ENCODE assay signal across 8 cellular contexts in the genomic region with DNA sequence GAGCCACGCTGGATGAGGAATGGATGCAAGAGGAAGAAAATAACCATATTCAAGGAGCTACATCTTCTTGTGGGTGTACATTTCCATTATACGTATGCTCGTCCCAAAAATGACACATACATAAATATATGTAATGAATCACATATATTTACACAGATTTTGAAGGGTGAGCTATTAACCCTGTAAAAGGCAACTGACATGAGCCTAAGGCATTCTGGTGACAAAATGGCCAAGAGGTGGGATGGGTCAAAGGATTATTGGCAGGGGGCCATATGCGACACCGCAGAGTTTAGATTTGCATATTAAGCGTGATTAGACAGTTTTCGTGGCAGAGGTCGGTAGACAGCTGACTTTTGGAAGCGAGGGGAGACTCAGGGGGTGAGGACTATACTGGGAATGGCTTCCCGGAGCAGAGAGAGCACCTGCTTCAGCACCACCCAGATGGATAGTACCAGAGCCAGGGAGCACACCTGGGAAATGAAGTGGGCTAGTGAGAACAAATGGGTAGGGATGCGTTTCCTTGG. TPM values are rescaled to one million over a fixed set of nuclear protein-coding genes. Genes with fewer than 3 reads are reported as not detected.
DNase-seq lines count a peak whose midpoint lies in the region; ATAC-seq and TF ChIP-seq lines count a peak whose summit lies in the region.

No MANE protein-coding gene starts in this region.

- intact Hi-C loops in A673 (cut with micrococcal nuclease; ENCODE audit: unreplicated experiment) (no loop called here), HCT116 (cut with micrococcal nuclease) (no loop called here), PC-3 (cut with micrococcal nuclease) (loop anchor here (1.0 kb wide), 1 partner anchor 16 kb away; no protein-coding TSS in a partner anchor)

- H3F3A ChIP-seq in PC-3 (ENCODE audit: low read length, unreplicated experiment) = no peaks in the 10 kb centered on the region

- H3K79me2 ChIP-seq in HCT116 (ENCODE audit: insufficient read depth, low read length) = no peaks in the 10 kb centered on the region
- peaks cover 14% of the 10 kb centered on the region for H3K79me2 ChIP-seq in PC-3 (ENCODE audit: low read length)

- RAD21 ChIA-PET in HCT116 (lab: Charles Lee; ENCODE audit: low non-redundant PET in 1 of 2, low total read pairs in 2 of 2, uncharacterized antibody in 2 of 2, unreplicated experiment in 2 of 2) = no interaction called here

- H3K4me2 ChIP-seq in HCT116 (ENCODE audit: low read length) = no peak overlapping the region
- H3K4me2 ChIP-seq in PC-3 (ENCODE audit: low read length) = peak overlapping the region; percentile 95

- H3K4me1 ChIP-seq in A673 (ENCODE audit: insufficient read depth, low read length, poor library complexity, severe bottlenecking) (peaks cover 10% of the 10 kb centered on the region), HCT116 (ENCODE audit: control insufficient read depth in 1 of 2, insufficient read depth in 2 of 2, low read length in 2 of 2) (no peaks in the 10 kb centered on the region), PC-3 (ENCODE audit: insufficient read depth, low read length) (peaks cover 16% of the 10 kb centered on the region)

- H3K36me3 Mint-ChIP-seq in effector memory CD8-positive, alpha-beta T cell (ENCODE audit: insufficient read depth) = peaks cover 3% of the 10 kb centered on the region
- no peaks in the 10 kb centered on the region for H3K36me3 Mint-ChIP-seq in naive B cell

- peaks cover 5 to 11% of the 10 kb centered on the region in 2 donors for H3K4me1 Mint-ChIP-seq in effector memory CD8-positive, alpha-beta T cell (ENCODE audit: low read depth in 2 of 2)
- H3K4me1 Mint-ChIP-seq in naive B cell = peaks cover 15 to 19% (median 16%) of the 10 kb centered on the region in 3 donors

- peaks cover 16 to 53% of the 10 kb centered on the region in 2 donors for H3K27me3 Mint-ChIP-seq in effector memory CD8-positive, alpha-beta T cell
- H3K27me3 Mint-ChIP-seq in naive B cell = peaks cover 35 to 41% (median 36%) of the 10 kb centered on the region in 3 donors

- no peak overlapping the region for H3K27ac Mint-ChIP-seq in effector memory CD8-positive, alpha-beta T cell
- H3K27ac Mint-ChIP-seq in naive B cell = peak overlapping the region in 1 of 6 donors; percentile 32

- H3K9me2 ChIP-seq in HCT116 (ENCODE audit: insufficient read depth) (no peaks in the 10 kb centered on the region), PC-3 (replicated peaks; ENCODE audit: low read length) (no peaks in the 10 kb centered on the region)

- DNase-seq in A673 (ENCODE audit: low spot score) (peak; percentile 55), HCT116 (ENCODE audit: low read depth, low spot score) (no peak), PC-3 (peak; percentile 75), naive B cell (no peak), GM19238 (ENCODE audit: insufficient read length, low spot score) (no peak)
- no peak for DNase-seq in effector memory CD8-positive, alpha-beta T cell

- H3K9me3 ChIP-seq in A673 (ENCODE audit: low read depth, low read length, poor library complexity, severe bottlenecking) = no peaks in the 10 kb centered on the region
- no peaks in the 10 kb centered on the region for H3K9me3 ChIP-seq in HCT116 (ENCODE audit: control insufficient read depth in 1 of 2, insufficient read depth in 1 of 2, low read depth in 1 of 2, low read length in 2 of 2)
- no peaks in the 10 kb centered on the region for H3K9me3 ChIP-seq in PC-3 (ENCODE audit: low read length)

- no peak overlapping the region for H2AFZ ChIP-seq in HCT116 (ENCODE audit: low read depth, low read length, poor library complexity, severe bottlenecking)
- peak overlapping the region; percentile 96 for H2AFZ ChIP-seq in PC-3 (ENCODE audit: low read length)

- TF ChIP-seq POLR2A in HCT116 (IDR thresholded peaks at IDR 0.05; ENCODE audit: borderline replicate concordance, extremely low read depth, insufficient read depth, insufficient read length) = no peak

- no peak for ATAC-seq in HCT116
- peak; percentile 39 for ATAC-seq in PC-3
- ATAC-seq in effector memory CD8-positive, alpha-beta T cell (replicated peaks) = no peak
- no peak for ATAC-seq in naive B cell (ENCODE audit: low read depth in 2 of 2)
- no peak for ATAC-seq in HG03571 (IDR thresholded peaks at IDR 0.05; ENCODE audit: unreplicated experiment)
- ATAC-seq in HG03039 (IDR thresholded peaks at IDR 0.05; ENCODE audit: unreplicated experiment) = no peak

- H3K27ac ChIP-seq in A673 (ENCODE audit: low read depth, low read length, poor library complexity, severe bottlenecking) (peak overlapping the region; percentile 85), HCT116 (ENCODE audit: low read depth, low read length) (no peak overlapping the region), PC-3 (ENCODE audit: low read length) (peak overlapping the region; percentile 62)

- H4K20me1 ChIP-seq in HCT116 (ENCODE audit: insufficient read depth) = no peaks in the 10 kb centered on the region
- no peaks in the 10 kb centered on the region for H4K20me1 ChIP-seq in PC-3 (ENCODE audit: low read length)

- no peak for TF ChIP-seq RAD21 in HCT116 (IDR thresholded peaks at IDR 0.05; ENCODE audit: low read depth)

- TF ChIP-seq CTCF in A673 (conservative IDR thresholded peaks at IDR 0.05; ENCODE audit: low read depth, low read length) (no peak), HCT116 (IDR thresholded peaks at IDR 0.05 in 2 of 3, conservative IDR thresholded peaks at IDR 0.05 in 1 of 3; ENCODE audit: borderline replicate concordance in 1 of 3, insufficient read depth in 1 of 3, low read depth in 2 of 3, low read length in 2 of 3) (no peak), PC-3 (conservative IDR thresholded peaks at IDR 0.05; ENCODE audit: low read depth, low read length) (no peak)

- H3K4me3 Mint-ChIP-seq in effector memory CD8-positive, alpha-beta T cell = peak overlapping the region; percentile 80
- H3K4me3 Mint-ChIP-seq in naive B cell = peak overlapping the region; percentile 80 to 93 (median 89)

- BruUV-seq in A673 (replicated peaks; lab: Mats Ljungman, UMichigan) (no TSS peak), HCT116 (replicated peaks; lab: Mats Ljungman, UMichigan) (no TSS peak), PC-3 (replicated peaks; lab: Mats Ljungman, UMichigan) (TSS peak; percentile 24)

- H3K9ac ChIP-seq in HCT116 (ENCODE audit: low read length) (no peak overlapping the region), PC-3 (ENCODE audit: low read length) (peak overlapping the region; percentile 73)

- POLR2A ChIA-PET in A673 (lab: Charles Lee; ENCODE audit: low non-redundant PET) = no interaction called here
- POLR2A ChIA-PET in HCT116 (lab: Charles Lee) = no interaction called here
- POLR2A ChIA-PET in PC-3 (lab: Charles Lee; ENCODE audit: unreplicated experiment) = interaction anchor here (0.6 kb wide), 4 partner anchors 9 to 280 kb away, joined by 3 to 4 read pairs (median 4); a partner anchor contains a TSS

- H3K4me3 ChIP-seq in A673 (ENCODE audit: low read depth, low read length, poor library complexity, severe bottlenecking) (peak overlapping the region; percentile 67), HCT116 (replicated peaks in 1 of 2; ENCODE audit: low read depth in 1 of 2, low read length in 2 of 2) (no peak overlapping the region), PC-3 (ENCODE audit: low read length) (peak overlapping the region; percentile 86)

- CTCF ChIA-PET in A673 (lab: Charles Lee) (no interaction called here), HCT116 (lab: Charles Lee) (no interaction called here), PC-3 (lab: Charles Lee) (interaction anchor here (1.4 kb wide), 1 partner anchor 122 kb away, joined by 11 read pairs; no protein-coding TSS in a partner anchor)

- H3K36me3 ChIP-seq in A673 (ENCODE audit: insufficient read depth, low read length, poor library complexity, severe bottlenecking) (peaks cover 22% of the 10 kb centered on the region), HCT116 (ENCODE audit: control insufficient read depth in 1 of 2, insufficient read depth in 2 of 2, low read length in 2 of 2) (no peaks in the 10 kb centered on the region), PC-3 (ENCODE audit: low read depth, low read length) (no peaks in the 10 kb centered on the region)

- H3K9me3 Mint-ChIP-seq in effector memory CD8-positive, alpha-beta T cell = no peaks in the 10 kb centered on the region
- no peaks in the 10 kb centered on the region for H3K9me3 Mint-ChIP-seq in naive B cell

- H3K27me3 ChIP-seq in A673 (replicated peaks; ENCODE audit: insufficient read depth, low read depth, low read length, poor library complexity) = no peaks in the 10 kb centered on the region
- H3K27me3 ChIP-seq in HCT116 (ENCODE audit: insufficient read depth, low read length) = no peaks in the 10 kb centered on the region
- no peaks in the 10 kb centered on the region for H3K27me3 ChIP-seq in PC-3 (ENCODE audit: low read length)

TF ChIP-seq in HCT116, 20 proteins besides CTCF, POLR2A, EP300 and RAD21 (continues in another document):
- TF ChIP-seq, protein P1, sequence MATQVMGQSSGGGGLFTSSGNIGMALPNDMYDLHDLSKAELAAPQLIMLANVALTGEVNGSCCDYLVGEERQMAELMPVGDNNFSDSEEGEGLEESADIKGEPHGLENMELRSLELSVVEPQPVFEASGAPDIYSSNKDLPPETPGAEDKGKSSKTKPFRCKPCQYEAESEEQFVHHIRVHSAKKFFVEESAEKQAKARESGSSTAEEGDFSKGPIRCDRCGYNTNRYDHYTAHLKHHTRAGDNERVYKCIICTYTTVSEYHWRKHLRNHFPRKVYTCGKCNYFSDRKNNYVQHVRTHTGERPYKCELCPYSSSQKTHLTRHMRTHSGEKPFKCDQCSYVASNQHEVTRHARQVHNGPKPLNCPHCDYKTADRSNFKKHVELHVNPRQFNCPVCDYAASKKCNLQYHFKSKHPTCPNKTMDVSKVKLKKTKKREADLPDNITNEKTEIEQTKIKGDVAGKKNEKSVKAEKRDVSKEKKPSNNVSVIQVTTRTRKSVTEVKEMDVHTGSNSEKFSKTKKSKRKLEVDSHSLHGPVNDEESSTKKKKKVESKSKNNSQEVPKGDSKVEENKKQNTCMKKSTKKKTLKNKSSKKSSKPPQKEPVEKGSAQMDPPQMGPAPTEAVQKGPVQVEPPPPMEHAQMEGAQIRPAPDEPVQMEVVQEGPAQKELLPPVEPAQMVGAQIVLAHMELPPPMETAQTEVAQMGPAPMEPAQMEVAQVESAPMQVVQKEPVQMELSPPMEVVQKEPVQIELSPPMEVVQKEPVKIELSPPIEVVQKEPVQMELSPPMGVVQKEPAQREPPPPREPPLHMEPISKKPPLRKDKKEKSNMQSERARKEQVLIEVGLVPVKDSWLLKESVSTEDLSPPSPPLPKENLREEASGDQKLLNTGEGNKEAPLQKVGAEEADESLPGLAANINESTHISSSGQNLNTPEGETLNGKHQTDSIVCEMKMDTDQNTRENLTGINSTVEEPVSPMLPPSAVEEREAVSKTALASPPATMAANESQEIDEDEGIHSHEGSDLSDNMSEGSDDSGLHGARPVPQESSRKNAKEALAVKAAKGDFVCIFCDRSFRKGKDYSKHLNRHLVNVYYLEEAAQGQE (IDR thresholded peaks at IDR 0.05; ENCODE audit: low read depth) = peak; percentile 47

RNA-seq across cellular contexts. Expression of a gene that starts 0.4 kb away (rescaled TPM):
- 18.4 and 22.2 TPM in 2 replicates for total RNA-seq in A673 (2021)
- not detected for total RNA-seq in HCT116 (2021; ENCODE audit: unreplicated experiment)
- polyA plus RNA-seq in HCT116 (2012) = not detected in 2 replicates
- total RNA-seq in PC-3 (2014; rRNA removed) = 11.6 and 11.7 TPM in 2 replicates
- not detected for polyA plus RNA-seq in naive B cell (ENCODE audit: low read depth in 6 of 6)

RNA-seq across cellular contexts. Expression of a gene that starts 44.9 kb away (rescaled TPM):
- total RNA-seq in A673 (2021) (not detected in 2 replicates), HCT116 (2021; ENCODE audit: unreplicated experiment) (0.22 TPM), PC-3 (2014; rRNA removed) (not detected in 2 replicates)
- not detected in 2 replicates for polyA plus RNA-seq in HCT116 (2012)
- 100 to 1,000 TPM in 4 of 6 donors, 10 to 100 TPM in 2; 69.0 to 215 (median 129) TPM for polyA plus RNA-seq in naive B cell (ENCODE audit: low read depth in 6 of 6)

Comparison
In these comparisons a context has a peak if more than half of its experiments do, and no peak if none do; other contexts are left out.
1. DNase-seq: peak in A673 (single experiment) and PC-3 (single experiment); none in HCT116 (single experiment), effector memory CD8-positive, alpha-beta T cell (0 of 3), naive B cell (single experiment) and GM19238 (single experiment).
2. H3K4me3 ChIP-seq: peak in A673 (single experiment) and PC-3 (single experiment); none in HCT116 (0 of 2).
3. RNA of a gene that starts 0.4 kb away (total RNA-seq): 18.4 to 22.2 TPM in A673 and 11.6 to 11.7 TPM in PC-3; not detected in HCT116 (single experiment); every median in the first group is over 10 times any median in the second.